ENCODE assay signal across 23 cellular contexts in the genomic region with DNA sequence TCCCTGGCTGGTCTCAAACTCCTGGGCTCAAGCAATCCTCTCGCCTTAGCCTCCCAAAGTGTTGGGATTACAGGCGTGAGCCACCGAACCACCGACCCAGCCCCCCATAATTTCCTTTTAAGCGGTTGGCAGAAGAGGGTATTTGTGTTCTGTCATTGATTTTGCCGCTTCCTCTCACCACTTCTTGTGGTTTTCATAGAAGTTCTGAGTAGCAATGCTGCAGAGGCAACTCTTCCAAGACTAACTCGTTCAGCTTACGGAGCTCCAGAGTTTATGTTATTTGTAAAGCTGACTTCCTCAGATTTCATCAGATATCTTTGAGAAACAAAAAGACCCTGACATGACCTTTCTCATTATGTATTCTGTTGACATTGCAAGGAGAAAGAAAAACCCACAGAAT.
A peak's percentile ranks its signal among the peaks of the same experiment; 100 is the strongest.
DNase-seq lines count a peak whose midpoint lies in the region; ATAC-seq and TF ChIP-seq lines count a peak whose summit lies in the region.
"Had no signal": no experiment of that assay in that cellular context is flagged by ENCODE, and none has a peak within 500 bp of the region (broad histone marks: within the 10 kb centered on the region; RNA-seq: fewer than 3 reads in every experiment).

No MANE protein-coding gene starts in this region.

- H3K27ac ChIP-seq in DND-41 (ENCODE audit: low read length) (no peak overlapping the region), mesendoderm (ENCODE audit: low read depth, low read length) (no peak overlapping the region)
- H3K27ac ChIP-seq: GM23248, HL-60 had no signal

- no peak for TF ChIP-seq CTCF in DND-41 (IDR thresholded peaks at IDR 0.05; ENCODE audit: borderline replicate concordance, extremely low read depth, low read length, poor library complexity, severe bottlenecking)

- no peaks in the 10 kb centered on the region for H3K4me1 ChIP-seq in DND-41 (ENCODE audit: insufficient read depth, low read length)
- H3K4me1 ChIP-seq in mesendoderm (ENCODE audit: control insufficient read depth, low read depth, low read length): no peaks in the 10 kb centered on the region
- H3K4me1 ChIP-seq: HAP-1 had no signal

- H3K79me2 ChIP-seq in DND-41 (ENCODE audit: insufficient read depth, low read length) (no peaks in the 10 kb centered on the region), mesendoderm (ENCODE audit: control insufficient read depth, insufficient read depth, low read length) (no peaks in the 10 kb centered on the region)

- H3K36me3 ChIP-seq in DND-41 (ENCODE audit: insufficient read depth, low read length) (no peaks in the 10 kb centered on the region), mesendoderm (ENCODE audit: control insufficient read depth, insufficient read depth, low read length) (no peaks in the 10 kb centered on the region)
- H3K36me3 ChIP-seq: HAP-1 had no signal

- CTCF ChIA-PET in T-cell (lab: Charles Lee): no interaction called here

- no peak overlapping the region for H2AK5ac ChIP-seq in mesendoderm (ENCODE audit: low read length)

- no peaks in the 10 kb centered on the region for H3K36me3 Mint-ChIP-seq in activated naive CD4-positive, alpha-beta T cell treated with anti-CD3 and anti-CD28 coated beads, Interleukin-2, amount 50 U/mL, for 24 hours
- no peaks in the 10 kb centered on the region for H3K36me3 Mint-ChIP-seq in T-cell

- no peaks in the 10 kb centered on the region for H3K4me1 Mint-ChIP-seq in activated naive CD4-positive, alpha-beta T cell treated with anti-CD3 and anti-CD28 coated beads, Interleukin-2, amount 50 U/mL, for 24 hours
- H3K4me1 Mint-ChIP-seq in T-cell: peaks cover 2 to 8% (median 6%) of the 10 kb centered on the region in 3 donors

- no peak overlapping the region for H3K4me3 ChIP-seq in DND-41 (ENCODE audit: low read depth in 1 of 2, low read length in 2 of 2)
- H3K4me3 ChIP-seq in mesendoderm (ENCODE audit: low read length): no peak overlapping the region
- H3K4me3 ChIP-seq: GM23248, HAP-1 had no signal

- H3K27me3 ChIP-seq in DND-41 (ENCODE audit: insufficient read depth, low read length, poor library complexity) (no peaks in the 10 kb centered on the region), mesendoderm (ENCODE audit: insufficient read depth, low read length, poor library complexity) (no peaks in the 10 kb centered on the region)

- H3K9me3 ChIP-seq in DND-41 (ENCODE audit: insufficient read depth, low read length, severe bottlenecking): no peaks in the 10 kb centered on the region
- H3K9me3 ChIP-seq: HAP-1 had no signal

- no peak for DNase-seq in activated naive CD4-positive, alpha-beta T cell treated with anti-CD3 and anti-CD28 coated beads, Interleukin-2, amount 50 U/mL, for 16 hours
- DNase-seq in DND-41: peak; percentile 23
- DNase-seq in T-cell: peak in 6 of 34 experiments; percentile 0 to 34 (median 4)
- no peak for DNase-seq in stimulated activated naive CD8-positive, alpha-beta T cell treated with anti-CD3 and anti-CD28 coated beads, Interleukin-15, Interleukin-2, amounts not matched to agents 100 U/mL and 50 U/mL, for 24 hours
- no peak for DNase-seq in RKO (ENCODE audit: low spot score)
- no peak for DNase-seq in mesendoderm
- DNase-seq in COLO668 (lab: John Stamatoyannopoulos, UW; ENCODE audit: unreplicated experiment): no peak
- DNase-seq: C1 segment of cervical spinal cord, COR-L47, DMS 273 treated with DMSO at 0.1 percent for 48 hours, GDM1, GM23248, NCI-H1105 treated with DMSO at 0.1 percent for 48 hours, NCI-H1694, NCI-H2081 treated with DMSO at 0.1 percent for 48 hours, NCI-H524, NCI-H82, RPMI8226, SIG-M5 had no signal

- no peak overlapping the region for H4K5ac ChIP-seq in mesendoderm (ENCODE audit: low read length)

- H3K79me1 ChIP-seq in mesendoderm (ENCODE audit: low read length): no peaks in the 10 kb centered on the region

- H3K9ac ChIP-seq in DND-41 (ENCODE audit: low read depth, low read length): no peak overlapping the region
- no peak overlapping the region for H3K9ac ChIP-seq in mesendoderm (ENCODE audit: low read length)
- H3K9ac ChIP-seq: GM23248 had no signal

- no peak overlapping the region for H2BK120ac ChIP-seq in mesendoderm (ENCODE audit: low read depth, low read length)

- no peak overlapping the region for H3K56ac ChIP-seq in mesendoderm (ENCODE audit: low read length)

- H4K8ac ChIP-seq in mesendoderm (ENCODE audit: low read depth, low read length): no peak overlapping the region

- H4K20me1 ChIP-seq in DND-41 (ENCODE audit: insufficient read depth, low read length): no peaks in the 10 kb centered on the region

- H3K4me2 ChIP-seq in DND-41 (ENCODE audit: insufficient read depth, low read length) (no peak overlapping the region), mesendoderm (ENCODE audit: low read length) (no peak overlapping the region)

- ATAC-seq in DND-41 (ENCODE audit: insufficient read depth, low read depth) (peak; percentile 68), T-cell (replicated peaks in 1 of 4) (peak in 2 of 4 experiments; percentile 64 to 65)
- peak; percentile 43 for ATAC-seq in stimulated activated naive CD8-positive, alpha-beta T cell treated with anti-CD3 and anti-CD28 coated beads, Interleukin-15, Interleukin-2, amounts not matched to agents 100 U/mL and 50 U/mL, for 24 hours
- ATAC-seq: SK-N-SH treated with all-trans-retinoic acid at 6 μM for 48 hours had no signal

- POLR2A ChIA-PET in T-cell (lab: Charles Lee): no interaction called here

- WGBS in mesendoderm (ENCODE audit: extremely low coverage, insufficient coverage, low lambda C conversion rate): no CpG with 5 or more reads among the region's 8 CpGs

- no peak overlapping the region for H3K4me3 Mint-ChIP-seq in activated naive CD4-positive, alpha-beta T cell treated with anti-CD3 and anti-CD28 coated beads, Interleukin-2, amount 50 U/mL, for 24 hours
- peak overlapping the region in 2 of 3 donors; percentile 18 to 41 for H3K4me3 Mint-ChIP-seq in T-cell

- H3K27me3 Mint-ChIP-seq in activated naive CD4-positive, alpha-beta T cell treated with anti-CD3 and anti-CD28 coated beads, Interleukin-2, amount 50 U/mL, for 24 hours: no peaks in the 10 kb centered on the region
- no peaks in the 10 kb centered on the region for H3K27me3 Mint-ChIP-seq in T-cell

- H2AFZ ChIP-seq in DND-41 (ENCODE audit: low read depth, low read length): no peak overlapping the region

- no peak overlapping the region for H2BK5ac ChIP-seq in mesendoderm (ENCODE audit: low read length)

- no peak overlapping the region for H3K18ac ChIP-seq in mesendoderm (ENCODE audit: low read length)

- no peak overlapping the region for H3K23ac ChIP-seq in mesendoderm (ENCODE audit: low read length)

- H3K27ac Mint-ChIP-seq in activated naive CD4-positive, alpha-beta T cell treated with anti-CD3 and anti-CD28 coated beads, Interleukin-2, amount 50 U/mL, for 24 hours: peak overlapping the region; percentile 13
- peak overlapping the region; percentile 7 to 59 for H3K27ac Mint-ChIP-seq in T-cell

- peaks cover 4% of the 10 kb centered on the region for H3K9me3 Mint-ChIP-seq in activated naive CD4-positive, alpha-beta T cell treated with anti-CD3 and anti-CD28 coated beads, Interleukin-2, amount 50 U/mL, for 24 hours
- H3K9me3 Mint-ChIP-seq in T-cell: peaks cover 0 to 4% (median 4%) of the 10 kb centered on the region in 3 donors

- H3K4ac ChIP-seq in mesendoderm (ENCODE audit: low read depth, low read length): no peak overlapping the region

- H2BK15ac ChIP-seq in mesendoderm (replicated peaks; ENCODE audit: low read depth): no peak overlapping the region
